Comparison of ENCODE assay signal across 10 cellular contexts in genomic region chr5:7396169-7397004, GRCh38. TPM values are rescaled to one million over a fixed set of nuclear protein-coding genes. Genes with fewer than 3 reads are reported as not detected.
DNase-seq lines count a peak whose midpoint lies in the region; ATAC-seq, FAIRE-seq and TF ChIP-seq lines count a peak whose summit lies in the region.
"Had no signal": no experiment of that assay in that cellular context is flagged by ENCODE, and none has a peak within 500 bp of the region (broad histone marks: within the 10 kb centered on the region; RNA-seq: fewer than 3 reads in every experiment).

No MANE protein-coding gene starts in this region.

- no peaks in the 10 kb centered on the region for H3K9me3 Mint-ChIP-seq in activated naive CD8-positive, alpha-beta T cell (ENCODE audit: low read depth)
- no peaks in the 10 kb centered on the region for H3K9me3 Mint-ChIP-seq in activated naive CD8-positive, alpha-beta T cell treated with anti-CD3 and anti-CD28 coated beads for 36 hours
- H3K9me3 Mint-ChIP-seq in brain (no peaks in the 10 kb centered on the region), type B pancreatic cell (no peaks in the 10 kb centered on the region)

- TF ChIP-seq POLR2A in lower leg skin (IDR thresholded peaks at IDR 0.05), result no peak

- no peaks in the 10 kb centered on the region for H3K36me3 Mint-ChIP-seq in activated naive CD8-positive, alpha-beta T cell
- H3K36me3 Mint-ChIP-seq in activated naive CD8-positive, alpha-beta T cell treated with anti-CD3 and anti-CD28 coated beads for 36 hours, result no peaks in the 10 kb centered on the region
- H3K36me3 Mint-ChIP-seq in brain (no peaks in the 10 kb centered on the region), type B pancreatic cell (no peaks in the 10 kb centered on the region)
- H3K36me3 Mint-ChIP-seq: CD8-positive, alpha-beta memory T cell had no signal

- TF ChIP-seq CTCF in brain (conservative IDR thresholded peaks at IDR 0.05) (no peak), lower leg skin (IDR thresholded peaks at IDR 0.05) (no peak), type B pancreatic cell (conservative IDR thresholded peaks at IDR 0.05) (no peak)

- H3K4me3 Mint-ChIP-seq in activated naive CD8-positive, alpha-beta T cell, result peak overlapping the region; percentile 56
- no peak overlapping the region for H3K4me3 Mint-ChIP-seq in activated naive CD8-positive, alpha-beta T cell treated with anti-CD3 and anti-CD28 coated beads for 36 hours
- H3K4me3 Mint-ChIP-seq in brain, result peak overlapping the region; percentile 90 to 94 (median 91)
- H3K4me3 Mint-ChIP-seq in type B pancreatic cell, result peak overlapping the region; percentile 94

- WGBS in lower leg skin, 2 donors, result 1 to 4% methylated on average over 15 to 18 of the region's 95 CpGs

- intact Hi-C loops in lower leg skin (cut with DNase I; ENCODE audit: low total_unique reads), result loop anchor here (10.0 kb wide), 2 partner anchors 348 to 632 kb away; no protein-coding TSS in a partner anchor

- peak overlapping the region; percentile 72 for H3K4me3 ChIP-seq in lower leg skin (ENCODE audit: low read depth, poor library complexity, severe bottlenecking)

- no peak overlapping the region for H3K27ac Mint-ChIP-seq in activated naive CD8-positive, alpha-beta T cell
- no peak overlapping the region for H3K27ac Mint-ChIP-seq in activated naive CD8-positive, alpha-beta T cell treated with anti-CD3 and anti-CD28 coated beads for 36 hours
- H3K27ac Mint-ChIP-seq in brain, result peak overlapping the region; percentile 87 to 91 (median 89)
- peak overlapping the region; percentile 77 for H3K27ac Mint-ChIP-seq in type B pancreatic cell
- H3K27ac Mint-ChIP-seq: CD8-positive, alpha-beta memory T cell had no signal

- FAIRE-seq in GM19239 (lab: Jason Lieb, UNC), result no peak
- FAIRE-seq: colon had no signal

- ATAC-seq in HG02588 (IDR thresholded peaks at IDR 0.05; ENCODE audit: unreplicated experiment), result no peak

- H3K27me3 Mint-ChIP-seq in activated naive CD8-positive, alpha-beta T cell, result peaks cover 25% of the 10 kb centered on the region
- H3K27me3 Mint-ChIP-seq in activated naive CD8-positive, alpha-beta T cell treated with anti-CD3 and anti-CD28 coated beads for 36 hours, result peaks cover 44% of the 10 kb centered on the region
- H3K27me3 Mint-ChIP-seq in brain, result peaks cover 25% of the 10 kb centered on the region
- H3K27me3 Mint-ChIP-seq in type B pancreatic cell, result peaks cover 46% of the 10 kb centered on the region

- no peak for DNase-seq in activated naive CD8-positive, alpha-beta T cell treated with anti-CD3 and anti-CD28 coated beads for 36 hours
- DNase-seq in lower leg skin (ENCODE audit: low spot score in 2 of 2), result no peak
- no peak for DNase-seq in type B pancreatic cell (ENCODE audit: extremely low spot score, unreplicated experiment)
- DNase-seq in GM19239 (ENCODE audit: insufficient read length, low spot score), result no peak
- DNase-seq in T-helper 1 cell, result no peak
- DNase-seq: CD8-positive, alpha-beta memory T cell had no signal

- H3K4me1 Mint-ChIP-seq in activated naive CD8-positive, alpha-beta T cell (ENCODE audit: low read depth), result peaks cover 5% of the 10 kb centered on the region
- peaks cover 5% of the 10 kb centered on the region for H3K4me1 Mint-ChIP-seq in activated naive CD8-positive, alpha-beta T cell treated with anti-CD3 and anti-CD28 coated beads for 36 hours
- peaks cover 65% of the 10 kb centered on the region for H3K4me1 Mint-ChIP-seq in brain
- peaks cover 23% of the 10 kb centered on the region for H3K4me1 Mint-ChIP-seq in type B pancreatic cell (ENCODE audit: unreplicated experiment)

RNA-seq across cellular contexts. Expression of gene ADCY2, which starts 0.4 kb away (rescaled TPM):
- total RNA-seq in activated naive CD8-positive, alpha-beta T cell treated with anti-CD3 and anti-CD28 coated beads for 36 hours, result not detected
- 85.6 TPM for polyA plus RNA-seq in brain (ENCODE audit: insufficient read depth, low read depth, low replicate concordance)
- total RNA-seq in lower leg skin (10 to 100 TPM in 1 of 4 donors, 1 to 10 TPM in 3; 7.3 to 11.5 (median 8.2) TPM), type B pancreatic cell (ENCODE audit: low replicate concordance) (5.7 and 79.7 TPM in 2 replicates)
- total RNA-seq: CD8-positive, alpha-beta memory T cell had no signal
- polyA plus RNA-seq: CD8-positive, alpha-beta memory T cell had no signal

Comparison
In these comparisons a context has a peak if more than half of its experiments do, and no peak if none do; other contexts are left out.
1. H3K27ac Mint-ChIP-seq: peak in brain (5 of 5) and type B pancreatic cell (single experiment); none in activated naive CD8-positive, alpha-beta T cell (single experiment) and activated naive CD8-positive, alpha-beta T cell treated with anti-CD3 and anti-CD28 coated beads for 36 hours (single experiment).